32 cellular contexts compared by ENCODE assay signal in genomic region chrX:27796640-27797257, GRCh38. TPM values are rescaled to one million over a fixed set of nuclear protein-coding genes. Genes with fewer than 3 reads are reported as not detected.
"Had no signal": no experiment of that assay in that cellular context is flagged by ENCODE, and none has a peak within 500 bp of the region (broad histone marks: within the 10 kb centered on the region; RNA-seq: fewer than 3 reads in every experiment).

No MANE protein-coding gene starts in this region.

- H3K27ac ChIP-seq: colonic mucosa, epithelial cell of prostate, esophagus squamous epithelium, gastrocnemius medialis, heart right ventricle had no signal

- H3K4me3 ChIP-seq: colonic mucosa, esophagus squamous epithelium, gastrocnemius medialis, heart right ventricle, mucosa of descending colon had no signal

- H3K36me3 ChIP-seq: colonic mucosa, esophagus squamous epithelium, gastrocnemius medialis, heart right ventricle had no signal

- H3K4me1 ChIP-seq: colonic mucosa, esophagus squamous epithelium, gastrocnemius medialis, heart right ventricle had no signal

- H3K27me3 ChIP-seq: colonic mucosa, esophagus squamous epithelium, gastrocnemius medialis, heart right ventricle had no signal

- H3K9me3 ChIP-seq: colonic mucosa, esophagus squamous epithelium, gastrocnemius medialis, heart right ventricle, mucosa of descending colon had no signal

- ATAC-seq: effector memory CD8-positive, alpha-beta T cell; esophagus mucosa; gastrocnemius medialis; heart right ventricle; left colon; left lobe of liver; left ventricle myocardium superior; mucosa of descending colon; naive thymus-derived CD8-positive, alpha-beta T cell had no signal

- DNase-seq: colonic mucosa; cortex of kidney; effector CD8-positive, alpha-beta T cell; effector memory CD8-positive, alpha-beta T cell; endodermal cell; erythroblast; esophagus squamous epithelium; foreskin fibroblast; foreskin melanocyte; gastrocnemius medialis; glutamatergic neuron; head of caudate nucleus; heart right ventricle; hippocampal formation; kidney glomerular epithelial cell; left colon; left ventricle myocardium superior; mesenchymal stem cell; mucosa of descending colon; naive B cell; naive thymus-derived CD8-positive, alpha-beta T cell had no signal

RNA-seq across cellular contexts. Expression of gene MAGEB10, which starts 11.0 kb away (rescaled TPM):
- total RNA-seq: colonic mucosa; dermis microvascular lymphatic vessel endothelial cell; endodermal cell; esophagus mucosa; esophagus squamous epithelium; gastrocnemius medialis; glomerular endothelial cell; heart right ventricle; left colon; left lobe of liver; left ventricle myocardium superior; lower leg skin; lung microvascular endothelial cell; mesenteric fat pad; mesothelial cell of epicardium; mucosa of descending colon; myocyte; naive thymus-derived CD8-positive, alpha-beta T cell had no signal
- polyA plus RNA-seq: heart right ventricle; keratinocyte; naive thymus-derived CD8-positive, alpha-beta T cell had no signal
